Comparison of ENCODE assay signal across 8 cellular contexts in the genomic region with DNA sequence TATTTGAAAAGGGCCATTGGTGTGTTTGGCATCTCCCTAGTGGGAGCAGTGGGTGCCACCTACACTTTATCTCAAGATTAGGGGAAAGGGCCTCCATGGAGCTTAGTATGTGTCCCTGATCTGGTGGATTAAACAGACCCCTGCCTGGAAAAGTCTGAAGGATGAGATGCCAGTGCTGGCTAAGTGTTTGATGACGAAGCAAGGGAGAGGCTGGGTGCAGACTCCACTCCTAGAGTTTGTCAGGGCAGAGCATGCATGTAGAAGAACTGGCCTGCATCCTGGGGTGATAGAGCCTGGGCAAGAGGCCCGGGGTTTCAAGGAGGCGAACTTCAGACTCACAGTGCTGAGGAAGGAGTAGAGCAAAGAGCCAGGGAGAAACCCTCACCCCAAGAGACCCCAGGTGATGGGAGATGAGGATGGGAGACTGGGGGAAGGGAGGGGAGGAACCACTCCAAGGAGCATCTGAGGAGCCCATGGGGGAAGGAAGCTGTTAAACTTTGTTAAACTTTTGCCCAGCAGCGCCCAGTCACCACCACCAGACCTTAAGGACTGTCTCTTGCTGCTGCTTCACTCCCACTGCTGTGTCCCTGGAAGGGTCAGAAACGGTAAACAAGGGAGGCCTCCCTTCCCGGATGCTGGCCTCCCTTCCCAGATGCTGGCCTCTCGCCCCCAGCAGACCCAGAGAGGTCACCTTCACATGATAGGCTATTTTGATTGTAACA.
A peak's percentile ranks its signal among the peaks of the same experiment; 100 is the strongest.
DNase-seq lines count a peak whose midpoint lies in the region; ATAC-seq and TF ChIP-seq lines count a peak whose summit lies in the region.

No MANE protein-coding gene starts in this region.

- peak overlapping the region; percentile 94 for H3K27ac Mint-ChIP-seq in activated T-cell treated with anti-CD3 and anti-CD28 coated beads, Interleukin-2, amount 50 U/mL, for 72 hours

- intact Hi-C loops in transverse colon (cut with DNase I; ENCODE audit: low total_unique reads), result no loop called here

- H3K36me3 ChIP-seq in WERI-Rb-1 (peaks cover 14% of the 10 kb centered on the region), liver (ENCODE audit: control insufficient read depth in 4 of 4, insufficient read depth in 3 of 4, low read depth in 1 of 4, low read length in 3 of 4) (peaks cover 2 to 12% (median 10%) of the 10 kb centered on the region in 4 donors), transverse colon (peaks cover 0 to 7% (median 3%) of the 10 kb centered on the region in 4 donors)

- TF ChIP-seq CTCF in WERI-Rb-1 (IDR thresholded peaks at IDR 0.05; ENCODE audit: low read depth, low read length) (no peak), liver (IDR thresholded peaks at IDR 0.05; ENCODE audit: low read depth, low read length, missing input control) (no peak), transverse colon (IDR thresholded peaks at IDR 0.05) (no peak)

- H3K4me1 ChIP-seq in liver (ENCODE audit: control insufficient read depth in 4 of 4, insufficient read depth in 4 of 4, low read length in 3 of 4), result peaks cover 0 to 7% (median 3%) of the 10 kb centered on the region in 4 donors
- peaks cover 0 to 35% (median 15%) of the 10 kb centered on the region in 4 donors for H3K4me1 ChIP-seq in transverse colon

- WGBS in liver, result 71% methylated on average over 7 of the region's 7 CpGs
- 60 to 72% methylated on average over 1 to 7 of the region's 7 CpGs for WGBS in transverse colon (ENCODE audit: low coverage in 1 of 2), 2 donors

- peaks cover 37% of the 10 kb centered on the region for H3K4me1 Mint-ChIP-seq in activated T-cell treated with anti-CD3 and anti-CD28 coated beads, Interleukin-2, amount 50 U/mL, for 72 hours (ENCODE audit: low read depth)
- H3K4me1 Mint-ChIP-seq in activated T-cell treated with anti-CD3 and anti-CD28 coated beads, Interleukin-2, amount 50 U/mL, for 4 hours (ENCODE audit: low read depth), result peaks cover 36% of the 10 kb centered on the region

- no peak overlapping the region for H3K9ac ChIP-seq in liver (ENCODE audit: low read depth in 1 of 2, low read length in 2 of 2)

- TF ChIP-seq RAD21 in liver (IDR thresholded peaks at IDR 0.05), result no peak

- H3K9me3 ChIP-seq in WERI-Rb-1 (ENCODE audit: severe bottlenecking) (no peaks in the 10 kb centered on the region), liver (ENCODE audit: control insufficient read depth in 4 of 4, low read length in 3 of 4) (no peaks in the 10 kb centered on the region), transverse colon (no peaks in the 10 kb centered on the region)

- H3K4me3 Mint-ChIP-seq in activated T-cell treated with anti-CD3 and anti-CD28 coated beads, Interleukin-2, amount 50 U/mL, for 72 hours, result no peak overlapping the region
- no peak overlapping the region for H3K4me3 Mint-ChIP-seq in activated T-cell treated with anti-CD3 and anti-CD28 coated beads, Interleukin-2, amount 50 U/mL, for 4 hours

- TF ChIP-seq POLR2A in transverse colon (IDR thresholded peaks at IDR 0.05), result no peak

- H3K4me3 ChIP-seq in WERI-Rb-1 (ENCODE audit: low read depth, low read length) (no peak overlapping the region), liver (ENCODE audit: low read depth in 1 of 3, low read length in 3 of 3) (no peak overlapping the region), transverse colon (no peak overlapping the region)

- H3K27ac ChIP-seq in WERI-Rb-1 (no peak overlapping the region), liver (ENCODE audit: low read depth in 1 of 2, low read length in 2 of 2) (peak overlapping the region; percentile 64 to 75), transverse colon (peak overlapping the region; percentile 35 to 64 (median 40))

- no peaks in the 10 kb centered on the region for H3K27me3 Mint-ChIP-seq in activated T-cell treated with anti-CD3 and anti-CD28 coated beads, Interleukin-2, amount 50 U/mL, for 72 hours (ENCODE audit: low read depth)
- H3K27me3 Mint-ChIP-seq in activated T-cell treated with anti-CD3 and anti-CD28 coated beads, Interleukin-2, amount 50 U/mL, for 4 hours (ENCODE audit: low read depth), result no peaks in the 10 kb centered on the region

- peaks cover 0 to 4% of the 10 kb centered on the region in 2 donors for H3K9me3 Mint-ChIP-seq in activated T-cell treated with anti-CD3 and anti-CD28 coated beads, Interleukin-2, amount 50 U/mL, for 72 hours
- peaks cover 7% of the 10 kb centered on the region for H3K9me3 Mint-ChIP-seq in activated T-cell treated with anti-CD3 and anti-CD28 coated beads, Interleukin-2, amount 50 U/mL, for 4 hours

- in situ Hi-C loops in transverse colon (cut with MboI; ENCODE audit: low pct_ligation_motif_present in 1 of 4, low pct_unique_long_range_greater_than_20kb in 1 of 4, low sequenced_read_pairs in 3 of 4), result no loop called here

- TF ChIP-seq EP300 in transverse colon (IDR thresholded peaks at IDR 0.05; ENCODE audit: low read depth), result no peak

- DNase-seq in activated T-cell treated with anti-CD3 and anti-CD28 coated beads, Interleukin-2, amount 50 U/mL, for 72 hours, result no peak
- DNase-seq in activated T-cell treated with anti-CD3 and anti-CD28 coated beads, Interleukin-2, amount 50 U/mL, for 4 hours, result no peak
- DNase-seq in WERI-Rb-1 (peak; percentile 39), transverse colon (no peak), AML-193 (lab: John Stamatoyannopoulos, UW) (no peak)

- H3K36me3 Mint-ChIP-seq in activated T-cell treated with anti-CD3 and anti-CD28 coated beads, Interleukin-2, amount 50 U/mL, for 72 hours (ENCODE audit: insufficient read depth in 2 of 2), result peaks cover 1 to 8% of the 10 kb centered on the region in 2 donors
- peaks cover 5% of the 10 kb centered on the region for H3K36me3 Mint-ChIP-seq in activated T-cell treated with anti-CD3 and anti-CD28 coated beads, Interleukin-2, amount 50 U/mL, for 4 hours (ENCODE audit: insufficient read depth)

- no peaks in the 10 kb centered on the region for H3K27me3 ChIP-seq in WERI-Rb-1 (ENCODE audit: insufficient read depth, low read depth, severe bottlenecking)
- no peaks in the 10 kb centered on the region for H3K27me3 ChIP-seq in liver (ENCODE audit: control insufficient read depth in 4 of 4, insufficient read depth in 4 of 4, low read length in 3 of 4)
- no peaks in the 10 kb centered on the region for H3K27me3 ChIP-seq in transverse colon

- no peak for ATAC-seq in activated T-cell treated with anti-CD3 and anti-CD28 coated beads, Interleukin-2, amount 50 U/mL, for 72 hours (replicated peaks in 1 of 2)
- ATAC-seq in activated T-cell treated with anti-CD3 and anti-CD28 coated beads, Interleukin-2, amount 50 U/mL, for 4 hours, result no peak
- ATAC-seq in HG03439 (IDR thresholded peaks at IDR 0.05; ENCODE audit: unreplicated experiment) (no peak), GM21786 (IDR thresholded peaks at IDR 0.05; ENCODE audit: unreplicated experiment) (no peak)

TF ChIP-seq in liver, 16 proteins besides CTCF, POLR2A, EP300 and RAD21:
- TF ChIP-seq YY1 (IDR thresholded peaks at IDR 0.05), result no peak
- TF ChIP-seq, protein P1, sequence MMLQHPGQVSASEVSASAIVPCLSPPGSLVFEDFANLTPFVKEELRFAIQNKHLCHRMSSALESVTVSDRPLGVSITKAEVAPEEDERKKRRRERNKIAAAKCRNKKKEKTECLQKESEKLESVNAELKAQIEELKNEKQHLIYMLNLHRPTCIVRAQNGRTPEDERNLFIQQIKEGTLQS (IDR thresholded peaks at IDR 0.05), result no peak
- TF ChIP-seq, protein P2, sequence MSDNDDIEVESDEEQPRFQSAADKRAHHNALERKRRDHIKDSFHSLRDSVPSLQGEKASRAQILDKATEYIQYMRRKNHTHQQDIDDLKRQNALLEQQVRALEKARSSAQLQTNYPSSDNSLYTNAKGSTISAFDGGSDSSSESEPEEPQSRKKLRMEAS (IDR thresholded peaks at IDR 0.05), result no peak
- TF ChIP-seq HNF4G (IDR thresholded peaks at IDR 0.05), result no peak
- TF ChIP-seq, protein P3, sequence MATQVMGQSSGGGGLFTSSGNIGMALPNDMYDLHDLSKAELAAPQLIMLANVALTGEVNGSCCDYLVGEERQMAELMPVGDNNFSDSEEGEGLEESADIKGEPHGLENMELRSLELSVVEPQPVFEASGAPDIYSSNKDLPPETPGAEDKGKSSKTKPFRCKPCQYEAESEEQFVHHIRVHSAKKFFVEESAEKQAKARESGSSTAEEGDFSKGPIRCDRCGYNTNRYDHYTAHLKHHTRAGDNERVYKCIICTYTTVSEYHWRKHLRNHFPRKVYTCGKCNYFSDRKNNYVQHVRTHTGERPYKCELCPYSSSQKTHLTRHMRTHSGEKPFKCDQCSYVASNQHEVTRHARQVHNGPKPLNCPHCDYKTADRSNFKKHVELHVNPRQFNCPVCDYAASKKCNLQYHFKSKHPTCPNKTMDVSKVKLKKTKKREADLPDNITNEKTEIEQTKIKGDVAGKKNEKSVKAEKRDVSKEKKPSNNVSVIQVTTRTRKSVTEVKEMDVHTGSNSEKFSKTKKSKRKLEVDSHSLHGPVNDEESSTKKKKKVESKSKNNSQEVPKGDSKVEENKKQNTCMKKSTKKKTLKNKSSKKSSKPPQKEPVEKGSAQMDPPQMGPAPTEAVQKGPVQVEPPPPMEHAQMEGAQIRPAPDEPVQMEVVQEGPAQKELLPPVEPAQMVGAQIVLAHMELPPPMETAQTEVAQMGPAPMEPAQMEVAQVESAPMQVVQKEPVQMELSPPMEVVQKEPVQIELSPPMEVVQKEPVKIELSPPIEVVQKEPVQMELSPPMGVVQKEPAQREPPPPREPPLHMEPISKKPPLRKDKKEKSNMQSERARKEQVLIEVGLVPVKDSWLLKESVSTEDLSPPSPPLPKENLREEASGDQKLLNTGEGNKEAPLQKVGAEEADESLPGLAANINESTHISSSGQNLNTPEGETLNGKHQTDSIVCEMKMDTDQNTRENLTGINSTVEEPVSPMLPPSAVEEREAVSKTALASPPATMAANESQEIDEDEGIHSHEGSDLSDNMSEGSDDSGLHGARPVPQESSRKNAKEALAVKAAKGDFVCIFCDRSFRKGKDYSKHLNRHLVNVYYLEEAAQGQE (IDR thresholded peaks at IDR 0.05), result no peak
- TF ChIP-seq SP1 (IDR thresholded peaks at IDR 0.05), result no peak
- no peak for TF ChIP-seq HNF4A (conservative IDR thresholded peaks at IDR 0.05)
- TF ChIP-seq NR2F2 (IDR thresholded peaks at IDR 0.05), result peak; percentile 90
- TF ChIP-seq, protein P4, sequence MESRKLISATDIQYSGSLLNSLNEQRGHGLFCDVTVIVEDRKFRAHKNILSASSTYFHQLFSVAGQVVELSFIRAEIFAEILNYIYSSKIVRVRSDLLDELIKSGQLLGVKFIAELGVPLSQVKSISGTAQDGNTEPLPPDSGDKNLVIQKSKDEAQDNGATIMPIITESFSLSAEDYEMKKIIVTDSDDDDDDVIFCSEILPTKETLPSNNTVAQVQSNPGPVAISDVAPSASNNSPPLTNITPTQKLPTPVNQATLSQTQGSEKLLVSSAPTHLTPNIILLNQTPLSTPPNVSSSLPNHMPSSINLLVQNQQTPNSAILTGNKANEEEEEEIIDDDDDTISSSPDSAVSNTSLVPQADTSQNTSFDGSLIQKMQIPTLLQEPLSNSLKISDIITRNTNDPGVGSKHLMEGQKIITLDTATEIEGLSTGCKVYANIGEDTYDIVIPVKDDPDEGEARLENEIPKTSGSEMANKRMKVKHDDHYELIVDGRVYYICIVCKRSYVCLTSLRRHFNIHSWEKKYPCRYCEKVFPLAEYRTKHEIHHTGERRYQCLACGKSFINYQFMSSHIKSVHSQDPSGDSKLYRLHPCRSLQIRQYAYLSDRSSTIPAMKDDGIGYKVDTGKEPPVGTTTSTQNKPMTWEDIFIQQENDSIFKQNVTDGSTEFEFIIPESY (IDR thresholded peaks at IDR 0.05), result no peak
